ENCODE assay signal across 2 cellular contexts in the genomic region with DNA sequence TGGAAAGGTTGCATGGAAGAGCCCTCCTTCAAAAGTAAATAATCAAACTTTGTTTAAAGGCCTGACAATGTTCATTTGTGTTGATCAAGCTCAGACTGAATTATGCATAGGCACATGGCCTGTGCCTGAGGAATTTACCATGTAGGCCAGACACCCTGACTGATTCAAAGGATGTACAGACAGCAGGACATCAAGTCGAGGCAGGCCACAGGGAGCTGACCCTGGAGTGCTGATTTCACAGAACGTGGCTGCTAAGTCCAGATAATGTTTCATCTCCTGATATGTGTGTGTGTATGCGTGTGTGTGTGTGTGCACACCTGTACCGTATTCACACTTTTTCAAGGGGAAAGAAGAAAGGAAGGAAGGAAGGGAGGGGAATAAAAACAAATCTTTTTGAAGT.
TF ChIP-seq lines count a peak whose summit lies in the region.

No MANE protein-coding gene starts in this region.

TF ChIP-seq in IMR-90, 13 proteins besides CTCF, POLR2A, EP300 and RAD21:
- TF ChIP-seq NFE2L2 (IDR thresholded peaks at IDR 0.05; ENCODE audit: low read depth, low read length): no peak
- TF ChIP-seq RFX5 (IDR thresholded peaks at IDR 0.05; ENCODE audit: low read depth, low read length): no peak

TF ChIP-seq in K562, 482 proteins besides CTCF, POLR2A, EP300 and RAD21 (continues in another document):
- TF ChIP-seq RHOXF2B (CRISPR knock-in tag; conservative IDR thresholded peaks at IDR 0.05): no peak
- TF ChIP-seq ATF4 (CRISPR knock-in tag; IDR thresholded peaks at IDR 0.05): no peak
- no peak for TF ChIP-seq ZNF507 (tag; conservative IDR thresholded peaks at IDR 0.05)
- no peak for TF ChIP-seq TAF9B (IDR thresholded peaks at IDR 0.05; ENCODE audit: partially characterized antibody)
- no peak for TF ChIP-seq HDAC6 (IDR thresholded peaks at IDR 0.05; ENCODE audit: low read depth, low read length)
- TF ChIP-seq SRSF1 (IDR thresholded peaks at IDR 0.05; ENCODE audit: low read depth, low read length): no peak
- no peak for TF ChIP-seq FOXJ3 (CRISPR knock-in tag; IDR thresholded peaks at IDR 0.05)
- 0 out of 2 replicates have a peak, but pooled peaks have one; percentile 28 for TF ChIP-seq ZEB2 (IDR thresholded peaks at IDR 0.05)
- no peak for TF ChIP-seq ZNF24 (IDR thresholded peaks at IDR 0.05)
- no peak for TF ChIP-seq HMG20A (CRISPR knock-in tag; conservative IDR thresholded peaks at IDR 0.05)
- no peak for TF ChIP-seq RCOR1 (IDR thresholded peaks at IDR 0.05; ENCODE audit: borderline replicate concordance in 1 of 2, low read depth in 2 of 2, low read length in 2 of 2)
- no peak; the same call in 1 of the 2 replicates for TF ChIP-seq ZNF592 (IDR thresholded peaks at IDR 0.05)
- TF ChIP-seq ZNF140 (CRISPR knock-in tag; IDR thresholded peaks at IDR 0.05): no peak
- no peak for TF ChIP-seq C11orf30 (IDR thresholded peaks at IDR 0.05; ENCODE audit: low read depth)
- no peak for TF ChIP-seq ZNF644 (tag; IDR thresholded peaks at IDR 0.05; ENCODE audit: low read depth)
- no peak for TF ChIP-seq ZNF124 (CRISPR knock-in tag; IDR thresholded peaks at IDR 0.05)
- 0 out of 2 replicates have a peak, but pooled peaks have one; percentile 29 for TF ChIP-seq PTRF (tag; IDR thresholded peaks at IDR 0.05)
- no peak for TF ChIP-seq PRMT5 (CRISPR knock-in tag; IDR thresholded peaks at IDR 0.05)
- no peak for TF ChIP-seq SRSF9 (IDR thresholded peaks at IDR 0.05; ENCODE audit: borderline replicate concordance, low read depth, low read length)
- TF ChIP-seq ESRRA (IDR thresholded peaks at IDR 0.05; ENCODE audit: borderline replicate concordance, low read depth): no peak
- TF ChIP-seq ZNF274 (IDR thresholded peaks at IDR 0.05; ENCODE audit: borderline replicate concordance, low read depth, low read length): no peak
- TF ChIP-seq ZNF77 (CRISPR knock-in tag; IDR thresholded peaks at IDR 0.05): no peak
- TF ChIP-seq GATAD2B (IDR thresholded peaks at IDR 0.05; ENCODE audit: borderline replicate concordance): no peak
- no peak for TF ChIP-seq ZBTB12 (CRISPR knock-in tag; IDR thresholded peaks at IDR 0.05)
- no peak for TF ChIP-seq BACH1 (tag; IDR thresholded peaks at IDR 0.05)
- peak; percentile 72 for TF ChIP-seq ARID1B (IDR thresholded peaks at IDR 0.05)
- TF ChIP-seq, protein P1, sequence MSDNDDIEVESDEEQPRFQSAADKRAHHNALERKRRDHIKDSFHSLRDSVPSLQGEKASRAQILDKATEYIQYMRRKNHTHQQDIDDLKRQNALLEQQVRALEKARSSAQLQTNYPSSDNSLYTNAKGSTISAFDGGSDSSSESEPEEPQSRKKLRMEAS (CRISPR knock-in tag; IDR thresholded peaks at IDR 0.05): peak; percentile 38; the same call in 1 of the 2 replicates
- TF ChIP-seq, protein P2, sequence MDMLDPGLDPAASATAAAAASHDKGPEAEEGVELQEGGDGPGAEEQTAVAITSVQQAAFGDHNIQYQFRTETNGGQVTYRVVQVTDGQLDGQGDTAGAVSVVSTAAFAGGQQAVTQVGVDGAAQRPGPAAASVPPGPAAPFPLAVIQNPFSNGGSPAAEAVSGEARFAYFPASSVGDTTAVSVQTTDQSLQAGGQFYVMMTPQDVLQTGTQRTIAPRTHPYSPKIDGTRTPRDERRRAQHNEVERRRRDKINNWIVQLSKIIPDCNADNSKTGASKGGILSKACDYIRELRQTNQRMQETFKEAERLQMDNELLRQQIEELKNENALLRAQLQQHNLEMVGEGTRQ (CRISPR knock-in tag; IDR thresholded peaks at IDR 0.05): no peak
- TF ChIP-seq HDAC1 (IDR thresholded peaks at IDR 0.05): 0 out of 4 replicates have a peak, but pooled peaks of 1 of the 2 experiments have one; percentile 33
- no peak for TF ChIP-seq ELF2 (CRISPR knock-in tag; IDR thresholded peaks at IDR 0.05)
- no peak for TF ChIP-seq E2F3 (CRISPR knock-in tag; IDR thresholded peaks at IDR 0.05)
- peak; percentile 66 for TF ChIP-seq TCF3 (CRISPR knock-in tag; IDR thresholded peaks at IDR 0.05)
- TF ChIP-seq, protein P3, sequence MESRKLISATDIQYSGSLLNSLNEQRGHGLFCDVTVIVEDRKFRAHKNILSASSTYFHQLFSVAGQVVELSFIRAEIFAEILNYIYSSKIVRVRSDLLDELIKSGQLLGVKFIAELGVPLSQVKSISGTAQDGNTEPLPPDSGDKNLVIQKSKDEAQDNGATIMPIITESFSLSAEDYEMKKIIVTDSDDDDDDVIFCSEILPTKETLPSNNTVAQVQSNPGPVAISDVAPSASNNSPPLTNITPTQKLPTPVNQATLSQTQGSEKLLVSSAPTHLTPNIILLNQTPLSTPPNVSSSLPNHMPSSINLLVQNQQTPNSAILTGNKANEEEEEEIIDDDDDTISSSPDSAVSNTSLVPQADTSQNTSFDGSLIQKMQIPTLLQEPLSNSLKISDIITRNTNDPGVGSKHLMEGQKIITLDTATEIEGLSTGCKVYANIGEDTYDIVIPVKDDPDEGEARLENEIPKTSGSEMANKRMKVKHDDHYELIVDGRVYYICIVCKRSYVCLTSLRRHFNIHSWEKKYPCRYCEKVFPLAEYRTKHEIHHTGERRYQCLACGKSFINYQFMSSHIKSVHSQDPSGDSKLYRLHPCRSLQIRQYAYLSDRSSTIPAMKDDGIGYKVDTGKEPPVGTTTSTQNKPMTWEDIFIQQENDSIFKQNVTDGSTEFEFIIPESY (CRISPR knock-in tag; IDR thresholded peaks at IDR 0.05): no peak
- no peak for TF ChIP-seq TBP (optimal IDR thresholded peaks at IDR 0.05; ENCODE audit: low read depth, low read length)
- TF ChIP-seq ZNF436 (CRISPR knock-in tag; IDR thresholded peaks at IDR 0.05): no peak
- no peak for TF ChIP-seq HOMEZ (CRISPR knock-in tag; IDR thresholded peaks at IDR 0.05)
- no peak for TF ChIP-seq ZFP1 (CRISPR knock-in tag; IDR thresholded peaks at IDR 0.05)
- TF ChIP-seq GTF2F1 (IDR thresholded peaks at IDR 0.05; ENCODE audit: low read depth, low read length): no peak
- TF ChIP-seq BRD9 (IDR thresholded peaks at IDR 0.05; ENCODE audit: low read depth, partially characterized antibody): no peak
- TF ChIP-seq, protein P4, sequence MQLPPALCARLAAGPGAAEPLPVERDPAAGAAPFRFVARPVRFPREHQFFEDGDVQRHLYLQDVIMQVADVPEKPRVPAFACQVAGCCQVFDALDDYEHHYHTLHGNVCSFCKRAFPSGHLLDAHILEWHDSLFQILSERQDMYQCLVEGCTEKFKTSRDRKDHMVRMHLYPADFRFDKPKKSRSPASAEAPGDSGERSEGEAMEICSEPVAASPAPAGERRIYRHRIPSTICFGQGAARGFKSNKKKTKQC (CRISPR knock-in tag; IDR thresholded peaks at IDR 0.05): no peak
- no peak for TF ChIP-seq BRD4 (IDR thresholded peaks at IDR 0.05)
- TF ChIP-seq RERE (CRISPR knock-in tag; IDR thresholded peaks at IDR 0.05; ENCODE audit: borderline replicate concordance): no peak
- no peak for TF ChIP-seq SIX5 (IDR thresholded peaks at IDR 0.05; ENCODE audit: borderline replicate concordance in 1 of 2, insufficient read depth in 1 of 2, low read depth in 1 of 2, low read length in 2 of 2)
